Comparison of ENCODE assay signal across 20 cellular contexts in genomic region chr12:98916106-98916505, GRCh38.
"Had no signal": no experiment of that assay in that cellular context is flagged by ENCODE, and none has a peak within 500 bp of the region (broad histone marks: within the 10 kb centered on the region; RNA-seq: fewer than 3 reads in every experiment).

No MANE protein-coding gene starts in this region.

- H3K4me3 ChIP-seq: adrenal gland, ascending aorta, breast epithelium, coronary artery, left lung, spleen, testis had no signal

- H3K27ac ChIP-seq: adrenal gland, ascending aorta, breast epithelium, coronary artery, left lung, spleen, testis had no signal

- H3K27me3 ChIP-seq: adrenal gland, ascending aorta, breast epithelium, left lung, testis had no signal

- H3K4me1 ChIP-seq: adrenal gland, ascending aorta, breast epithelium, left lung, spleen, testis had no signal

- DNase-seq: activated CD8-positive, alpha-beta memory T cell treated with anti-CD3 and anti-CD28 coated beads, Interleukin-2, amount 50 U/mL, for 4 hours; activated naive CD4-positive, alpha-beta T cell; activated T-cell treated with anti-CD3 and anti-CD28 coated beads, Interleukin-2, amount 50 U/mL, for 24 hours; adrenal gland; cerebellar nuclear complex; foreskin fibroblast; kidney glomerular epithelial cell; left lung; natural killer cell; spleen; stimulated activated CD4-positive, alpha-beta T cell treated with anti-CD3 and anti-CD28 coated beads, Interleukin-4, amount 100 ng/mL, for 1 hour; stimulated activated naive CD4-positive, alpha-beta T cell; T-helper 1 cell; testis; trophoblast cell had no signal

- H3K9me3 ChIP-seq: adrenal gland, ascending aorta, breast epithelium, left lung, spleen, testis had no signal

- H3K36me3 ChIP-seq: adrenal gland, ascending aorta, breast epithelium, left lung, spleen had no signal

- ATAC-seq: activated T-helper 17 cell treated with anti-CD3 and anti-CD28 coated beads, Interleukin-2, amount 50 U/mL, for 72 hours; left lung; natural killer cell; WTC11 had no signal
